23 cellular contexts compared by ENCODE assay signal in the genomic region with DNA sequence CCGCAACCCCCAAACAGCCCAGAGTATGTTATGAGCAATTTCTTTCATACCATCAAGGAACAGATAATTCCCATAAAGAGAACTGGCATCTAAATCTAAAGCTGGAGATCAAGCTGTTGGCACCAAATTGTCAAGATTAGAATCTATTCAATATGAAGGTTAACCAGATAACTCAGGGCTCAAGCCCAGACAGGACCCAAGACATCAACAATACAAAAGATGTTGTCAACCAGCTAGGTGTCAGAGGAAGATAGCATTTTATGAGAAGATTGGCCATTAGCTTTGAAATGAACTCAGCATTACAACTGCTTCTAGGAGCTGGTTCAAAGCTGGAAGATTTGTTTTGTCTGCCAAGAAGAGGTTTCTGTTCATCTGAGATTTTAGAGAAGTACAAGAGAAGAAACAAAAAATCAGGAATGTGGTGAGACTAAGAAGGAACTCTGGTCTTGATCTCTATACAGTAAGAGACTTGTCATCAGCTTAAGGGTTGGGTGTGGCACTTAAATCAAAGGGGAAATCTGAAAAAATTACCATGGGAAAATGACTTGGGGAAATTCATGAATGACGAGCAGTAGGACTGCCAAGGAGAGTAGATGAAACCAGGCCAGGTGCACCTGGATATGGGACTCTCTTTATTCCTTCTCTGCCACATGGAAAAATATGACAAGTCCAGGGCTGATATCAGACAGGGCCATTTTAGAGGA.
"Had no signal": no experiment of that assay in that cellular context is flagged by ENCODE, and none has a peak within 500 bp of the region (broad histone marks: within the 10 kb centered on the region; RNA-seq: fewer than 3 reads in every experiment).

No MANE protein-coding gene starts in this region.

- H3K27me3 Mint-ChIP-seq: stimulated activated memory B cell treated with anti-CD40 and anti-IgM and Interleukin-4, amounts not matched to agents 10 μg/mL and 1 μg/mL and 100 μg/mL, for 72 hours had no signal

- H3K4me1 Mint-ChIP-seq: activated naive CD4-positive, alpha-beta T cell treated with anti-CD3 and anti-CD28 coated beads, Interleukin-2, amount 50 U/mL, for 24 hours; nephron had no signal

- H3K27ac Mint-ChIP-seq: activated CD8-positive, alpha-beta T cell treated with anti-CD3 and anti-CD28 coated beads, Interleukin-2, amount 10 ng/mL, durations not matched to agents 7 days and 5 days; activated naive CD4-positive, alpha-beta T cell treated with anti-CD3 and anti-CD28 coated beads, Interleukin-2, amount 50 U/mL, for 24 hours; activated T-helper 1 cell treated with anti-CD3 and anti-CD28 coated beads, Interleukin-12 subunit alpha, Interleukin-12 subunit beta, Interleukin-2, Interleukin-4 antibody, amounts not matched to agents 30 ng/mL and 10 ng/mL and 1 ng/mL, durations not matched to agents 14 hours and 24 hours and 36 hours; nephron; stimulated activated memory B cell treated with anti-CD40 and anti-IgM and Interleukin-4, amounts not matched to agents 10 μg/mL and 1 μg/mL and 100 μg/mL, for 72 hours had no signal

- DNase-seq: activated CD4-positive, alpha-beta T cell treated with anti-CD3 and anti-CD28 coated beads, Interleukin-2, amount 50 U/mL, for 1 hour; activated CD8-positive, alpha-beta T cell treated with anti-CD3 and anti-CD28 coated beads, Interleukin-2, amount 10 ng/mL, durations not matched to agents 7 days and 5 days; activated gamma-delta T cell treated with Interleukin-2 at 50 U/mL for 16 hours; anterior cingulate cortex; body of pancreas; effector memory CD4-positive, alpha-beta T cell; foreskin melanocyte; left ventricle myocardium superior; midbrain; nucleus accumbens; small intestine; stimulated activated CD4-positive, alpha-beta T cell treated with anti-CD3 and anti-CD28 coated beads, Interleukin-2, amount 100 ng/mL, for 24 hours; stomach had no signal

- H3K4me3 Mint-ChIP-seq: activated CD8-positive, alpha-beta T cell treated with anti-CD3 and anti-CD28 coated beads, Interleukin-2, amount 10 ng/mL, durations not matched to agents 7 days and 5 days; activated naive CD4-positive, alpha-beta T cell treated with anti-CD3 and anti-CD28 coated beads, Interleukin-2, amount 50 U/mL, for 24 hours; activated T-helper 1 cell treated with anti-CD3 and anti-CD28 coated beads, Interleukin-12 subunit alpha, Interleukin-12 subunit beta, Interleukin-2, Interleukin-4 antibody, amounts not matched to agents 30 ng/mL and 10 ng/mL and 1 ng/mL, durations not matched to agents 14 hours and 24 hours and 36 hours; nephron; stimulated activated memory B cell treated with anti-CD40 and anti-IgM and Interleukin-4, amounts not matched to agents 10 μg/mL and 1 μg/mL and 100 μg/mL, for 72 hours had no signal

- H3K27ac ChIP-seq: body of pancreas, hepatocyte, stomach, suprapubic skin, tibial nerve, VCaP had no signal

- ATAC-seq: activated CD4-positive, CD25-positive, alpha-beta regulatory T cell treated with anti-CD3 and anti-CD28 coated beads, Interleukin-2, amount 50 U/mL, for 24 hours; activated CD8-positive, alpha-beta T cell treated with anti-CD3 and anti-CD28 coated beads, Interleukin-2, amount 10 ng/mL, durations not matched to agents 7 days and 5 days; body of pancreas; left ventricle myocardium superior; sciatic nerve; stimulated activated memory B cell treated with anti-CD40 and anti-IgM and Interleukin-4, amounts not matched to agents 10 μg/mL and 1 μg/mL and 100 μg/mL, for 72 hours had no signal

- H3K9me3 Mint-ChIP-seq: activated naive CD4-positive, alpha-beta T cell treated with anti-CD3 and anti-CD28 coated beads, Interleukin-2, amount 50 U/mL, for 24 hours; nephron had no signal
